9 cellular contexts compared by ENCODE assay signal in genomic region chr7:50359995-50360925, GRCh38. TPM values are rescaled to one million over a fixed set of nuclear protein-coding genes. Genes with fewer than 3 reads are reported as not detected.
DNase-seq lines count a peak whose midpoint lies in the region; TF ChIP-seq lines count a peak whose summit lies in the region.
"Had no signal": no experiment of that assay in that cellular context is flagged by ENCODE, and none has a peak within 500 bp of the region (broad histone marks: within the 10 kb centered on the region; RNA-seq: fewer than 3 reads in every experiment).

No MANE protein-coding gene starts in this region.

- peak; percentile 15 for DNase-seq in GM03348 (ENCODE audit: low spot score)
- DNase-seq in activated CD4-positive, alpha-beta T cell treated with anti-CD3 and anti-CD28 coated beads, Interleukin-2, amount 50 U/mL, for 4 hours: peak; percentile 78 to 85
- peak; percentile 68 for DNase-seq in effector CD8-positive, alpha-beta T cell (lab: John Stamatoyannopoulos, UW)
- peak; percentile 77 to 81 for DNase-seq in stimulated activated CD4-positive, alpha-beta T cell treated with anti-CD3 and anti-CD28 coated beads, Interleukin-2, amount 100 ng/mL, for 24 hours
- no peak for DNase-seq in ecto neural progenitor cell (ENCODE audit: low spot score)
- DNase-seq in COR-L47 (lab: John Stamatoyannopoulos, UW): no peak
- DNase-seq in PC-9: no peak
- no peak for DNase-seq in NK-92 (lab: John Stamatoyannopoulos, UW; ENCODE audit: unreplicated experiment)

- H3K79me2 ChIP-seq in PC-9 (ENCODE audit: low read depth): no peaks in the 10 kb centered on the region

- H3K36me3 ChIP-seq in PC-9 (ENCODE audit: low read depth): no peaks in the 10 kb centered on the region
- H3K36me3 ChIP-seq: thoracic aorta had no signal

- no peak for TF ChIP-seq CTCF in PC-9 (conservative IDR thresholded peaks at IDR 0.05)

- H3K9me3 ChIP-seq in PC-9 (ENCODE audit: insufficient read depth, low read depth): no peaks in the 10 kb centered on the region
- H3K9me3 ChIP-seq: thoracic aorta had no signal

- POLR2A ChIA-PET in PC-9 (lab: Charles Lee; ENCODE audit: unreplicated experiment): no interaction called here

- no TSS peak for BruUV-seq in PC-9 (replicated peaks; lab: Mats Ljungman, UMichigan)

- H4K20me1 ChIP-seq in PC-9 (ENCODE audit: insufficient read depth): no peaks in the 10 kb centered on the region

- no peak overlapping the region for H3K4me2 ChIP-seq in PC-9

- no peaks in the 10 kb centered on the region for H3F3A ChIP-seq in PC-9 (ENCODE audit: insufficient read depth, low read depth)

- CTCF ChIA-PET in PC-9 (lab: Charles Lee): no interaction called here

- H2AFZ ChIP-seq in PC-9: no peak overlapping the region

- H3K9me2 ChIP-seq in PC-9 (ENCODE audit: insufficient read depth): no peaks in the 10 kb centered on the region

- peaks cover 94% of the 10 kb centered on the region for H3K27me3 ChIP-seq in PC-9 (ENCODE audit: insufficient read depth, low read depth)

- intact Hi-C loops in PC-9 (cut with micrococcal nuclease; ENCODE audit: unreplicated experiment): no loop called here

- H3K4me3 ChIP-seq in PC-9: no peak overlapping the region
- H3K4me3 ChIP-seq: thoracic aorta had no signal

- H3K27ac ChIP-seq in PC-9: no peak overlapping the region
- H3K27ac ChIP-seq: thoracic aorta had no signal

- no peaks in the 10 kb centered on the region for H3K4me1 ChIP-seq in PC-9 (replicated peaks; ENCODE audit: insufficient read depth)

RNA-seq across cellular contexts. Expression of gene IKZF1, which starts 55.7 kb away (rescaled TPM):
- total RNA-seq in PC-9 (2021): not detected in 2 replicates

Comparison
In these comparisons a context has a peak if more than half of its experiments do, and no peak if none do; other contexts are left out.
1. DNase-seq: peak in GM03348 (single experiment), activated CD4-positive, alpha-beta T cell treated with anti-CD3 and anti-CD28 coated beads, Interleukin-2, amount 50 U/mL, for 4 hours (2 of 2), effector CD8-positive, alpha-beta T cell (single experiment) and stimulated activated CD4-positive, alpha-beta T cell treated with anti-CD3 and anti-CD28 coated beads, Interleukin-2, amount 100 ng/mL, for 24 hours (2 of 2); none in ecto neural progenitor cell (single experiment), COR-L47 (single experiment), PC-9 (0 of 2) and NK-92 (single experiment).